ENCODE assay signal across 9 cellular contexts in genomic region chr6:150765457-150765764, GRCh38.
DNase-seq lines count a peak whose midpoint lies in the region; ATAC-seq and TF ChIP-seq lines count a peak whose summit lies in the region.
"Had no signal": no experiment of that assay in that cellular context is flagged by ENCODE, and none has a peak within 500 bp of the region (broad histone marks: within the 10 kb centered on the region; RNA-seq: fewer than 3 reads in every experiment).

No MANE protein-coding gene starts in this region.

- no peak overlapping the region for H3K4me3 Mint-ChIP-seq in progenitor cell of endocrine pancreas (ENCODE audit: low read depth)

- H3K27ac Mint-ChIP-seq in progenitor cell of endocrine pancreas = peak overlapping the region; percentile 53

- TF ChIP-seq CTCF in progenitor cell of endocrine pancreas (IDR thresholded peaks at IDR 0.05; ENCODE audit: unreplicated experiment) = no peak

- DNase-seq in GM19240 (ENCODE audit: insufficient read length, low spot score) (peak; percentile 22), progenitor cell of endocrine pancreas (ENCODE audit: low spot score, unreplicated experiment) (no peak), cerebellum (ENCODE audit: low spot score) (no peak), kidney tubule cell (ENCODE audit: low spot score) (no peak), NCI-H510A (lab: John Stamatoyannopoulos, UW) (no peak)
- DNase-seq: central memory CD4-positive, alpha-beta T cell; T1000 had no signal

- peaks cover 27% of the 10 kb centered on the region for H3K4me1 Mint-ChIP-seq in progenitor cell of endocrine pancreas (ENCODE audit: low read depth)

- no peaks in the 10 kb centered on the region for H3K9me3 Mint-ChIP-seq in progenitor cell of endocrine pancreas (ENCODE audit: low read depth)

- peak; percentile 87 for ATAC-seq in HG02588 (IDR thresholded peaks at IDR 0.05; ENCODE audit: unreplicated experiment)
- peak; percentile 82 for ATAC-seq in HG03439 (IDR thresholded peaks at IDR 0.05; ENCODE audit: unreplicated experiment)

- no peaks in the 10 kb centered on the region for H3K27me3 Mint-ChIP-seq in progenitor cell of endocrine pancreas

- H3K36me3 Mint-ChIP-seq in progenitor cell of endocrine pancreas (ENCODE audit: insufficient read depth) = peaks cover 12% of the 10 kb centered on the region
